ENCODE assay signal across 19 cellular contexts in genomic region chr9:90611121-90611520, GRCh38. TPM values are rescaled to one million over a fixed set of nuclear protein-coding genes. Genes with fewer than 3 reads are reported as not detected.
DNase-seq lines count a peak whose midpoint lies in the region; TF ChIP-seq lines count a peak whose summit lies in the region.
"Had no signal": no experiment of that assay in that cellular context is flagged by ENCODE, and none has a peak within 500 bp of the region (broad histone marks: within the 10 kb centered on the region; RNA-seq: fewer than 3 reads in every experiment).

No MANE protein-coding gene starts in this region.

- no peak for TF ChIP-seq CTCF in WERI-Rb-1 (IDR thresholded peaks at IDR 0.05; ENCODE audit: low read depth, low read length)

- DNase-seq in Ammon's horn (ENCODE audit: low spot score) (peak; percentile 10), occipital lobe (lab: John Stamatoyannopoulos, UW) (peak; percentile 54), DMS114 treated with DMSO at 0.1 percent for 48 hours (lab: John Stamatoyannopoulos, UW; ENCODE audit: unreplicated experiment) (no peak), WERI-Rb-1 (no peak)
- DNase-seq in stimulated activated CD4-positive, alpha-beta T cell treated with anti-CD3 and anti-CD28 coated beads, Interleukin-1b, Interleukin-23, amount 100 ng/mL, for 48 hours = no peak
- DNase-seq: BE2C; CD4-positive, alpha-beta T cell; CD8-positive, alpha-beta memory T cell; DMS 273 treated with DMSO at 0.1 percent for 48 hours; DMS53; DMS79 treated with DMSO at 0.1 percent for 48 hours; GF-D8; GOT3; HFFc6 had no signal

- no peaks in the 10 kb centered on the region for H3K9me3 ChIP-seq in WERI-Rb-1 (ENCODE audit: severe bottlenecking)
- H3K9me3 ChIP-seq: BE2C; BLaER1 treated with 17β-estradiol and CSF1 and Interleukin-3, amounts not matched to agents 10 nM and 100 nM; HAP-1 had no signal

- peaks cover 13% of the 10 kb centered on the region for H3K36me3 ChIP-seq in WERI-Rb-1
- H3K36me3 ChIP-seq: BE2C; BLaER1 treated with 17β-estradiol and CSF1 and Interleukin-3, amounts not matched to agents 10 nM and 100 nM; HAP-1 had no signal

- H3K4me3 ChIP-seq in WERI-Rb-1 (ENCODE audit: low read depth, low read length) = no peak overlapping the region
- H3K4me3 ChIP-seq: BLaER1 treated with 17β-estradiol and CSF1 and Interleukin-3, amounts not matched to agents 10 nM and 100 nM; HAP-1 had no signal

- H3K27ac ChIP-seq in angular gyrus (ENCODE audit: low read depth, low read length) (peak overlapping the region; percentile 63), WERI-Rb-1 (no peak overlapping the region)
- H3K27ac ChIP-seq: 22Rv1; BLaER1 treated with 17β-estradiol and CSF1 and Interleukin-3, amounts not matched to agents 10 nM and 100 nM had no signal

- no peaks in the 10 kb centered on the region for H3K27me3 ChIP-seq in WERI-Rb-1 (ENCODE audit: insufficient read depth, low read depth, severe bottlenecking)
- H3K27me3 ChIP-seq: BE2C; BLaER1 treated with 17β-estradiol and CSF1 and Interleukin-3, amounts not matched to agents 10 nM and 100 nM had no signal

RNA-seq across cellular contexts. Expression of gene DIRAS2, which starts 31.5 kb away (rescaled TPM):
- 30.6 TPM for total RNA-seq in occipital lobe
- total RNA-seq: CD4-positive, alpha-beta T cell; CD8-positive, alpha-beta memory T cell; G401; HFFc6 had no signal

Comparison
In these comparisons a context has a peak if more than half of its experiments do, and no peak if none do; other contexts are left out.
1. DNase-seq: peak in Ammon's horn (single experiment) and occipital lobe (single experiment); none in stimulated activated CD4-positive, alpha-beta T cell treated with anti-CD3 and anti-CD28 coated beads, Interleukin-1b, Interleukin-23, amount 100 ng/mL, for 48 hours (single experiment), DMS114 treated with DMSO at 0.1 percent for 48 hours (single experiment) and WERI-Rb-1 (single experiment).